In the genomic region with DNA sequence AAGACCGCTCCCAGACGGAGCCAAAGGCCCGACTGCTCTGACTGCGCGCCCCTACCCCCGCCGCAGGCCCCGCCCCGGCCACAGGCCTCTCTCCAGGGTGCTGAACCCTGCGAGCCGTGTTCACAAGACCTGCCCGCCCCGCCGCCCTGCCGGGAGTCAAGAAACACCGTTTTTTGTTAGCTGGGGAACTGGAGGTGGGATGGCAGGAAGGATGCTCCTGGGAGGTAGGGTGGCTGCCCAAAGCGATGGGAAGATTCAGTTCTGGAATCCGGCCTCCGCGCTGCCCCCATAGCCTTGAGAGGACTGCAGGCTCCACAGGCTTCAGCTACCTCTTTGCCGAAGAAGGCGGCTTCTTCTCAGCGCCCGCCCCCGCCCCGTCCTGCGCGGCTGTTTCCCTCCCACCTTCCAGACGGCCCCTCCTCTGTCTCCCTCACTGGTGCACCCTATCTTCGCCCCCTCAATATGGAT, we compare ENCODE assay signal across 8 cellular contexts. TPM values are rescaled to one million over a fixed set of nuclear protein-coding genes. Genes with fewer than 3 reads are reported as not detected.
DNase-seq lines count a peak whose midpoint lies in the region; ATAC-seq and TF ChIP-seq lines count a peak whose summit lies in the region.

No MANE protein-coding gene starts in this region.

- no peaks in the 10 kb centered on the region for H3K79me2 ChIP-seq in PC-3 (ENCODE audit: low read length)

- H3K4me3 ChIP-seq in GM12865 (ENCODE audit: low read depth, low read length) (no peak overlapping the region), PC-3 (ENCODE audit: low read length) (no peak overlapping the region), right cardiac atrium (ENCODE audit: low read length) (no peak overlapping the region)

- intact Hi-C loops in PC-3 (cut with micrococcal nuclease) (no loop called here), right cardiac atrium (cut with DNase I) (no loop called here)

- POLR2A ChIA-PET in PC-3 (lab: Charles Lee; ENCODE audit: unreplicated experiment) = no interaction called here

- no peaks in the 10 kb centered on the region for H3K9me3 ChIP-seq in PC-3 (ENCODE audit: low read length)
- H3K9me3 ChIP-seq in right cardiac atrium (ENCODE audit: control insufficient read depth, low read length) = no peaks in the 10 kb centered on the region

- H4K20me1 ChIP-seq in PC-3 (ENCODE audit: low read length) = no peaks in the 10 kb centered on the region

- H3K27ac ChIP-seq in PC-3 (ENCODE audit: low read length) (no peak overlapping the region), right cardiac atrium (ENCODE audit: low read length) (no peak overlapping the region)

- DNase-seq in GM12865 (ENCODE audit: low read depth) (peak; percentile 49), PC-3 (peak; percentile 46), right cardiac atrium (peak; percentile 72 to 89 (median 88)), NCI-H526 (lab: John Stamatoyannopoulos, UW) (no peak), ureter (ENCODE audit: low spot score) (no peak)
- peak; percentile 41 for DNase-seq in activated effector memory CD4-positive, alpha-beta T cell treated with Interleukin-2 at 50 U/mL for 16 hours
- DNase-seq in stimulated activated CD4-positive, alpha-beta T cell treated with anti-CD3 and anti-CD28 coated beads, Interleukin-15, amount 100 ng/mL, for 24 hours = peak; percentile 80

- TF ChIP-seq CTCF in GM12865 (IDR thresholded peaks at IDR 0.05; ENCODE audit: insufficient read depth, low read depth, low read length, missing control alignments) (no peak), PC-3 (conservative IDR thresholded peaks at IDR 0.05; ENCODE audit: low read depth, low read length) (no peak)

- BruUV-seq in PC-3 (replicated peaks; lab: Mats Ljungman, UMichigan) = no TSS peak

- ATAC-seq in PC-3 = peak; percentile 25
- ATAC-seq in right cardiac atrium = peak; percentile 64 to 65
- ATAC-seq in HG03457 (IDR thresholded peaks at IDR 0.05; ENCODE audit: unreplicated experiment) = no peak

- H3K4me2 ChIP-seq in PC-3 (ENCODE audit: low read length) = no peak overlapping the region

- H3K9ac ChIP-seq in PC-3 (ENCODE audit: low read length) = no peak overlapping the region

- H3F3A ChIP-seq in PC-3 (ENCODE audit: low read length, unreplicated experiment) = no peaks in the 10 kb centered on the region

- CTCF ChIA-PET in PC-3 (lab: Charles Lee) = no interaction called here

- WGBS in right cardiac atrium = 2% methylated on average over 30 of the region's 30 CpGs

- H3K27me3 ChIP-seq in PC-3 (ENCODE audit: low read length) = peaks cover 58% of the 10 kb centered on the region
- no peaks in the 10 kb centered on the region for H3K27me3 ChIP-seq in right cardiac atrium (ENCODE audit: control insufficient read depth, insufficient read depth)

- no peaks in the 10 kb centered on the region for H3K36me3 ChIP-seq in PC-3 (ENCODE audit: low read depth, low read length)

- no peaks in the 10 kb centered on the region for H3K9me2 ChIP-seq in PC-3 (replicated peaks; ENCODE audit: low read length)

- H3K4me1 ChIP-seq in PC-3 (ENCODE audit: insufficient read depth, low read length) (no peaks in the 10 kb centered on the region), right cardiac atrium (ENCODE audit: control insufficient read depth, insufficient read depth, low read length) (no peaks in the 10 kb centered on the region)

- H2AFZ ChIP-seq in PC-3 (ENCODE audit: low read length) = no peak overlapping the region

RNA-seq across cellular contexts. Expression of gene PDE2A, which starts 2.7 kb away (rescaled TPM):
- total RNA-seq in PC-3 (2014; rRNA removed) (2.6 and 2.7 TPM in 2 replicates), right cardiac atrium (10 to 100 TPM; 32.1 to 43.9 (median 37.0) TPM), ureter (49.6 TPM)
- 43.1 TPM for polyA plus RNA-seq in right cardiac atrium

Comparison
In these comparisons a context has a peak if more than half of its experiments do, and no peak if none do; other contexts are left out.
1. DNase-seq: peak in GM12865 (single experiment), PC-3 (single experiment), activated effector memory CD4-positive, alpha-beta T cell treated with Interleukin-2 at 50 U/mL for 16 hours (single experiment), right cardiac atrium (3 of 3) and stimulated activated CD4-positive, alpha-beta T cell treated with anti-CD3 and anti-CD28 coated beads, Interleukin-15, amount 100 ng/mL, for 24 hours (single experiment); none in NCI-H526 (0 of 2) and ureter (single experiment).